In genomic region chr9:33101104-33101951, GRCh38 we compare ENCODE assay signal across 1 cellular context.
TF ChIP-seq lines count a peak whose summit lies in the region.

No MANE protein-coding gene starts in this region.

TF ChIP-seq in GM23338, 12 proteins besides CTCF, POLR2A, EP300 and RAD21:
- TF ChIP-seq REST (IDR thresholded peaks at IDR 0.05; ENCODE audit: unreplicated experiment) = no peak
TF ChIP-seq in GM23338: peak in this region for 0.
